In the genomic region with DNA sequence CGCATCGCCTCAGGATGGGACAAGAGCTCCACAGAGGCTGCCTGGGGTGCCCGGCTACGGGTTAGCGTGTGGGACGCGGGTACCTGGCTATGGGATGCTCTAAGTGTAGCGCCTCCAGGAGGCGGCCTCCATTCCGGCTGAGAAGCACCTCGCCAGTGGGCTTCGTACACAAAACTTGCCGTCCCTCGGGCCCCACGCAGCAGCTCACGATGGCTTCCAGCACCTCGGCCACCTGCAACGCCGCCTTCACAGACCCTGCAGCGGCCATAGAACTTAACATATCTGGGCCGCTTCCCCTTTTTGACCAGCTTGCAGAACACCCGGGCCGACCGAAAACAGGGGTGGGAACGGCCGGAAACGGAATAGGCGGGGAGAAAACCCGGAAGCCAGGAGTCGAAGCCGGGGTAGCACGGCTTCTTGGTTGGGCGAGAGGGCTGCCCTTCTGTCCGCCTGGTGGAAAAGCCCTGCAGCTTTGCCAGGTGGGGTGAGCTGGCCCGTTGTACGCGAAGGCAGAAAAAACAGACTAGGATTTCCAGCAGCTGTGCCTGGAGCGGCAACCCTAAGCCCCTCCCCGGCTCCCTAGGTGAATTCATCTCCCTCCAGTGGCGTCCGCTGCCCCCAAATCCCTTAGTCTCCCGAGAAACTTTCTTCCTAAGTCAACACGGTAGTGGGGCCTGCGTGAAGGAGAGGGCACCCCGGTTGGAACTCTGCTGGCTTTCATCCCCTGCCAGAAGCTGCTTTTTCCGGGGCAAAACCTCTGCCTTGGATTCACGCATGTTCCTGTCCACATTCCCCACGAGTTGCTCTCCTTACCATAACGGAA, we compare ENCODE assay signal across 1 cellular context.
TF ChIP-seq lines count a peak whose summit lies in the region.

A gene (minus strand): TSS at position 337 of the 823 bp plus-strand sequence. CDS start 57 bp downstream, at position 280.

TF ChIP-seq in K562, 482 proteins besides CTCF, POLR2A, EP300 and RAD21 (continued from another document and continues in another):
- no peak for TF ChIP-seq FUS (optimal IDR thresholded peaks at IDR 0.05; ENCODE audit: low read depth, low read length)
- no peak for TF ChIP-seq SRSF7 (optimal IDR thresholded peaks at IDR 0.05; ENCODE audit: low read depth, low read length)
- TF ChIP-seq SIN3A (IDR thresholded peaks at IDR 0.05; ENCODE audit: borderline replicate concordance in 2 of 2, control insufficient read depth in 1 of 2, low read depth in 2 of 2, low read length in 2 of 2), result peak; percentile 33 to 53; a peak in 1 of 4 replicates
- TF ChIP-seq, protein P1, sequence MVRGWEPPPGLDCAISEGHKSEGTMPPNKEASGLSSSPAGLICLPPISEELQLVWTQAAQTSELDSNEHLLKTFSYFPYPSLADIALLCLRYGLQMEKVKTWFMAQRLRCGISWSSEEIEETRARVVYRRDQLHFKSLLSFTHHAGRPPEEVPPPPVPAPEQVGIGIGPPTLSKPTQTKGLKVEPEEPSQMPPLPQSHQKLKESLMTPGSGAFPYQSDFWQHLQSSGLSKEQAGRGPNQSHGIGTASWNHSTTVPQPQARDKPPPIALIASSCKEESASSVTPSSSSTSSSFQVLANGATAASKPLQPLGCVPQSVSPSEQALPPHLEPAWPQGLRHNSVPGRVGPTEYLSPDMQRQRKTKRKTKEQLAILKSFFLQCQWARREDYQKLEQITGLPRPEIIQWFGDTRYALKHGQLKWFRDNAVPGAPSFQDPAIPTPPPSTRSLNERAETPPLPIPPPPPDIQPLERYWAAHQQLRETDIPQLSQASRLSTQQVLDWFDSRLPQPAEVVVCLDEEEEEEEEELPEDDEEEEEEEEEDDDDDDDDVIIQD (CRISPR knock-in tag; IDR thresholded peaks at IDR 0.05), result no peak
- TF ChIP-seq ZNF274 (IDR thresholded peaks at IDR 0.05; ENCODE audit: borderline replicate concordance, low read depth, low read length), result no peak
- TF ChIP-seq HDAC2 (IDR thresholded peaks at IDR 0.05), result peak; percentile 62; the same call in 1 of the 2 replicates
- 0 out of 2 replicates have a peak, but pooled peaks have one; percentile 56 for TF ChIP-seq NFRKB (IDR thresholded peaks at IDR 0.05; ENCODE audit: low read depth)
- TF ChIP-seq SMARCA4 (IDR thresholded peaks at IDR 0.05), result no peak
- TF ChIP-seq, protein P2, sequence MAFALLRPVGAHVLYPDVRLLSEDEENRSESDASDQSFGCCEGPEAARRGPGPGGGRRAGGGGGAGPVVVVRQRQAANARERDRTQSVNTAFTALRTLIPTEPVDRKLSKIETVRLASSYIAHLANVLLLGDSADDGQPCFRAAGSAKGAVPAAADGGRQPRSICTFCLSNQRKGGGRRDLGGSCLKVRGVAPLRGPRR (CRISPR knock-in tag; IDR thresholded peaks at IDR 0.05), result no peak
- no peak for TF ChIP-seq NUFIP1 (IDR thresholded peaks at IDR 0.05; ENCODE audit: partially characterized antibody)
- no peak for TF ChIP-seq HSF4 (CRISPR knock-in tag; IDR thresholded peaks at IDR 0.05; ENCODE audit: borderline replicate concordance)
- TF ChIP-seq GABPB1 (CRISPR knock-in tag; IDR thresholded peaks at IDR 0.05), result peak; percentile 95
- no peak for TF ChIP-seq RBM39 (optimal IDR thresholded peaks at IDR 0.05; ENCODE audit: low read depth, low read length)
- no peak; the same call in 1 of the 2 replicates for TF ChIP-seq ZNF766 (CRISPR knock-in tag; conservative IDR thresholded peaks at IDR 0.05)
- TF ChIP-seq ERF (CRISPR knock-in tag; IDR thresholded peaks at IDR 0.05), result peak; percentile 16; the same call in 1 of the 2 replicates
- no peak for TF ChIP-seq ZNF253 (CRISPR knock-in tag; conservative IDR thresholded peaks at IDR 0.05)
- TF ChIP-seq, protein P3, sequence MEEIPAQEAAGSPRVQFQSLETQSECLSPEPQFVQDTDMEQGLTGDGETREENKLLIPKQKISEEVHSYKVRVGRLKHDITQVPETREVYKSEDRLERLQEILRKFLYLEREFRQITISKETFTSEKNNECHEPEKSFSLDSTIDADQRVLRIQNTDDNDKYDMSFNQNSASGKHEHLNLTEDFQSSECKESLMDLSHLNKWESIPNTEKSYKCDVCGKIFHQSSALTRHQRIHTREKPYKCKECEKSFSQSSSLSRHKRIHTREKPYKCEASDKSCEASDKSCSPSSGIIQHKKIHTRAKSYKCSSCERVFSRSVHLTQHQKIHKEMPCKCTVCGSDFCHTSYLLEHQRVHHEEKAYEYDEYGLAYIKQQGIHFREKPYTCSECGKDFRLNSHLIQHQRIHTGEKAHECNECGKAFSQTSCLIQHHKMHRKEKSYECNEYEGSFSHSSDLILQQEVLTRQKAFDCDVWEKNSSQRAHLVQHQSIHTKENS (CRISPR knock-in tag; IDR thresholded peaks at IDR 0.05), result no peak
- TF ChIP-seq PYGO2 (tag; IDR thresholded peaks at IDR 0.05), result no peak
- no peak; the same call in 1 of the 2 replicates for TF ChIP-seq ZNF830 (CRISPR knock-in tag; IDR thresholded peaks at IDR 0.05)
- TF ChIP-seq JUNB (CRISPR knock-in tag; conservative IDR thresholded peaks at IDR 0.05), result no peak
- TF ChIP-seq, protein P4, sequence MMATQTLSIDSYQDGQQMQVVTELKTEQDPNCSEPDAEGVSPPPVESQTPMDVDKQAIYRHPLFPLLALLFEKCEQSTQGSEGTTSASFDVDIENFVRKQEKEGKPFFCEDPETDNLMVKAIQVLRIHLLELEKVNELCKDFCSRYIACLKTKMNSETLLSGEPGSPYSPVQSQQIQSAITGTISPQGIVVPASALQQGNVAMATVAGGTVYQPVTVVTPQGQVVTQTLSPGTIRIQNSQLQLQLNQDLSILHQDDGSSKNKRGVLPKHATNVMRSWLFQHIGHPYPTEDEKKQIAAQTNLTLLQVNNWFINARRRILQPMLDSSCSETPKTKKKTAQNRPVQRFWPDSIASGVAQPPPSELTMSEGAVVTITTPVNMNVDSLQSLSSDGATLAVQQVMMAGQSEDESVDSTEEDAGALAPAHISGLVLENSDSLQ (IDR thresholded peaks at IDR 0.05), result peak; percentile 98
- TF ChIP-seq EZH2 (IDR thresholded peaks at IDR 0.05; ENCODE audit: borderline replicate concordance, low read depth, low read length), result no peak
- TF ChIP-seq ZNF212 (CRISPR knock-in tag; IDR thresholded peaks at IDR 0.05), result no peak
- TF ChIP-seq PHF21A (IDR thresholded peaks at IDR 0.05; ENCODE audit: borderline replicate concordance, low read depth), result no peak
- no peak for TF ChIP-seq HMG20B (CRISPR knock-in tag; IDR thresholded peaks at IDR 0.05)
- TF ChIP-seq, protein P5, sequence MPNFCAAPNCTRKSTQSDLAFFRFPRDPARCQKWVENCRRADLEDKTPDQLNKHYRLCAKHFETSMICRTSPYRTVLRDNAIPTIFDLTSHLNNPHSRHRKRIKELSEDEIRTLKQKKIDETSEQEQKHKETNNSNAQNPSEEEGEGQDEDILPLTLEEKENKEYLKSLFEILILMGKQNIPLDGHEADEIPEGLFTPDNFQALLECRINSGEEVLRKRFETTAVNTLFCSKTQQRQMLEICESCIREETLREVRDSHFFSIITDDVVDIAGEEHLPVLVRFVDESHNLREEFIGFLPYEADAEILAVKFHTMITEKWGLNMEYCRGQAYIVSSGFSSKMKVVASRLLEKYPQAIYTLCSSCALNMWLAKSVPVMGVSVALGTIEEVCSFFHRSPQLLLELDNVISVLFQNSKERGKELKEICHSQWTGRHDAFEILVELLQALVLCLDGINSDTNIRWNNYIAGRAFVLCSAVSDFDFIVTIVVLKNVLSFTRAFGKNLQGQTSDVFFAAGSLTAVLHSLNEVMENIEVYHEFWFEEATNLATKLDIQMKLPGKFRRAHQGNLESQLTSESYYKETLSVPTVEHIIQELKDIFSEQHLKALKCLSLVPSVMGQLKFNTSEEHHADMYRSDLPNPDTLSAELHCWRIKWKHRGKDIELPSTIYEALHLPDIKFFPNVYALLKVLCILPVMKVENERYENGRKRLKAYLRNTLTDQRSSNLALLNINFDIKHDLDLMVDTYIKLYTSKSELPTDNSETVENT (CRISPR knock-in tag; IDR thresholded peaks at IDR 0.05), result no peak; the same call in 1 of the 2 replicates
- TF ChIP-seq ARNT (IDR thresholded peaks at IDR 0.05), result no peak
- peak; percentile 67 for TF ChIP-seq CXXC5 (CRISPR knock-in tag; IDR thresholded peaks at IDR 0.05)
- no peak for TF ChIP-seq EHMT2 (IDR thresholded peaks at IDR 0.05)
- TF ChIP-seq ZNF75A (CRISPR knock-in tag; IDR thresholded peaks at IDR 0.05), result no peak
- no peak for TF ChIP-seq CBX3 (IDR thresholded peaks at IDR 0.05; ENCODE audit: borderline replicate concordance in 1 of 2, low read length in 2 of 2)
- TF ChIP-seq, protein P6, sequence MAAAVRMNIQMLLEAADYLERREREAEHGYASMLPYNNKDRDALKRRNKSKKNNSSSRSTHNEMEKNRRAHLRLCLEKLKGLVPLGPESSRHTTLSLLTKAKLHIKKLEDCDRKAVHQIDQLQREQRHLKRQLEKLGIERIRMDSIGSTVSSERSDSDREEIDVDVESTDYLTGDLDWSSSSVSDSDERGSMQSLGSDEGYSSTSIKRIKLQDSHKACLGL (CRISPR knock-in tag; IDR thresholded peaks at IDR 0.05; ENCODE audit: borderline replicate concordance, poor library complexity, severe bottlenecking), result no peak
- TF ChIP-seq ZNF583 (CRISPR knock-in tag; IDR thresholded peaks at IDR 0.05), result no peak
- TF ChIP-seq ZNF764 (CRISPR knock-in tag; IDR thresholded peaks at IDR 0.05; ENCODE audit: low read depth), result 0 out of 2 replicates have a peak, but pooled peaks have one; percentile 20
- TF ChIP-seq, protein P7, sequence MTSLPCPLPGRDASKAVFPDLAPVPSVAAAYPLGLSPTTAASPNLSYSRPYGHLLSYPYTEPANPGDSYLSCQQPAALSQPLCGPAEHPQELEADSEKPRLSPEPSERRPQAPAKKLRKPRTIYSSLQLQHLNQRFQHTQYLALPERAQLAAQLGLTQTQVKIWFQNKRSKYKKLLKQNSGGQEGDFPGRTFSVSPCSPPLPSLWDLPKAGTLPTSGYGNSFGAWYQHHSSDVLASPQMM (CRISPR knock-in tag; IDR thresholded peaks at IDR 0.05), result no peak
- no peak for TF ChIP-seq ZNF551 (CRISPR knock-in tag; IDR thresholded peaks at IDR 0.05)
- TF ChIP-seq SREBF2 (CRISPR knock-in tag; IDR thresholded peaks at IDR 0.05), result no peak
- peak; percentile 71; the same call in 1 of the 2 replicates for TF ChIP-seq ETV1 (tag; conservative IDR thresholded peaks at IDR 0.05; ENCODE audit: low read depth)
- TF ChIP-seq, protein P8, sequence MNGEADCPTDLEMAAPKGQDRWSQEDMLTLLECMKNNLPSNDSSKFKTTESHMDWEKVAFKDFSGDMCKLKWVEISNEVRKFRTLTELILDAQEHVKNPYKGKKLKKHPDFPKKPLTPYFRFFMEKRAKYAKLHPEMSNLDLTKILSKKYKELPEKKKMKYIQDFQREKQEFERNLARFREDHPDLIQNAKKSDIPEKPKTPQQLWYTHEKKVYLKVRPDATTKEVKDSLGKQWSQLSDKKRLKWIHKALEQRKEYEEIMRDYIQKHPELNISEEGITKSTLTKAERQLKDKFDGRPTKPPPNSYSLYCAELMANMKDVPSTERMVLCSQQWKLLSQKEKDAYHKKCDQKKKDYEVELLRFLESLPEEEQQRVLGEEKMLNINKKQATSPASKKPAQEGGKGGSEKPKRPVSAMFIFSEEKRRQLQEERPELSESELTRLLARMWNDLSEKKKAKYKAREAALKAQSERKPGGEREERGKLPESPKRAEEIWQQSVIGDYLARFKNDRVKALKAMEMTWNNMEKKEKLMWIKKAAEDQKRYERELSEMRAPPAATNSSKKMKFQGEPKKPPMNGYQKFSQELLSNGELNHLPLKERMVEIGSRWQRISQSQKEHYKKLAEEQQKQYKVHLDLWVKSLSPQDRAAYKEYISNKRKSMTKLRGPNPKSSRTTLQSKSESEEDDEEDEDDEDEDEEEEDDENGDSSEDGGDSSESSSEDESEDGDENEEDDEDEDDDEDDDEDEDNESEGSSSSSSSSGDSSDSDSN (IDR thresholded peaks at IDR 0.05; ENCODE audit: borderline replicate concordance in 1 of 2, low read depth in 2 of 2, low read length in 2 of 2), result peak; percentile 62 to 68; a peak in 2 of 4 replicates
- TF ChIP-seq, protein P9, sequence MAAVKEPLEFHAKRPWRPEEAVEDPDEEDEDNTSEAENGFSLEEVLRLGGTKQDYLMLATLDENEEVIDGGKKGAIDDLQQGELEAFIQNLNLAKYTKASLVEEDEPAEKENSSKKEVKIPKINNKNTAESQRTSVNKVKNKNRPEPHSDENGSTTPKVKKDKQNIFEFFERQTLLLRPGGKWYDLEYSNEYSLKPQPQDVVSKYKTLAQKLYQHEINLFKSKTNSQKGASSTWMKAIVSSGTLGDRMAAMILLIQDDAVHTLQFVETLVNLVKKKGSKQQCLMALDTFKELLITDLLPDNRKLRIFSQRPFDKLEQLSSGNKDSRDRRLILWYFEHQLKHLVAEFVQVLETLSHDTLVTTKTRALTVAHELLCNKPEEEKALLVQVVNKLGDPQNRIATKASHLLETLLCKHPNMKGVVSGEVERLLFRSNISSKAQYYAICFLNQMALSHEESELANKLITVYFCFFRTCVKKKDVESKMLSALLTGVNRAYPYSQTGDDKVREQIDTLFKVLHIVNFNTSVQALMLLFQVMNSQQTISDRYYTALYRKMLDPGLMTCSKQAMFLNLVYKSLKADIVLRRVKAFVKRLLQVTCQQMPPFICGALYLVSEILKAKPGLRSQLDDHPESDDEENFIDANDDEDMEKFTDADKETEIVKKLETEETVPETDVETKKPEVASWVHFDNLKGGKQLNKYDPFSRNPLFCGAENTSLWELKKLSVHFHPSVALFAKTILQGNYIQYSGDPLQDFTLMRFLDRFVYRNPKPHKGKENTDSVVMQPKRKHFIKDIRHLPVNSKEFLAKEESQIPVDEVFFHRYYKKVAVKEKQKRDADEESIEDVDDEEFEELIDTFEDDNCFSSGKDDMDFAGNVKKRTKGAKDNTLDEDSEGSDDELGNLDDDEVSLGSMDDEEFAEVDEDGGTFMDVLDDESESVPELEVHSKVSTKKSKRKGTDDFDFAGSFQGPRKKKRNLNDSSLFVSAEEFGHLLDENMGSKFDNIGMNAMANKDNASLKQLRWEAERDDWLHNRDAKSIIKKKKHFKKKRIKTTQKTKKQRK (IDR thresholded peaks at IDR 0.05; ENCODE audit: borderline replicate concordance, low read depth, low read length), result no peak
- no peak for TF ChIP-seq FOXJ3 (CRISPR knock-in tag; IDR thresholded peaks at IDR 0.05)
- TF ChIP-seq KAT8 (IDR thresholded peaks at IDR 0.05; ENCODE audit: low read depth), result no peak; the same call in 1 of the 2 replicates
- TF ChIP-seq, protein P10, sequence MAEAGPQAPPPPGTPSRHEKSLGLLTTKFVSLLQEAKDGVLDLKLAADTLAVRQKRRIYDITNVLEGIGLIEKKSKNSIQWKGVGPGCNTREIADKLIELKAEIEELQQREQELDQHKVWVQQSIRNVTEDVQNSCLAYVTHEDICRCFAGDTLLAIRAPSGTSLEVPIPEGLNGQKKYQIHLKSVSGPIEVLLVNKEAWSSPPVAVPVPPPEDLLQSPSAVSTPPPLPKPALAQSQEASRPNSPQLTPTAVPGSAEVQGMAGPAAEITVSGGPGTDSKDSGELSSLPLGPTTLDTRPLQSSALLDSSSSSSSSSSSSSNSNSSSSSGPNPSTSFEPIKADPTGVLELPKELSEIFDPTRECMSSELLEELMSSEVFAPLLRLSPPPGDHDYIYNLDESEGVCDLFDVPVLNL (CRISPR knock-in tag; IDR thresholded peaks at IDR 0.05; ENCODE audit: low read depth), result no peak
